22 cellular contexts compared by ENCODE assay signal in genomic region chr1:11216074-11216473, GRCh38. TPM values are rescaled to one million over a fixed set of nuclear protein-coding genes. Genes with fewer than 3 reads are reported as not detected.
"Had no signal": no experiment of that assay in that cellular context is flagged by ENCODE, and none has a peak within 500 bp of the region (broad histone marks: within the 10 kb centered on the region; RNA-seq: fewer than 3 reads in every experiment).

No MANE protein-coding gene starts in this region.

- H3K27ac Mint-ChIP-seq: activated naive CD4-positive, alpha-beta T cell treated with anti-CD3 and anti-CD28 coated beads, Interleukin-2, amount 50 U/mL, for 24 hours; activated T-helper 1 cell treated with anti-CD3 and anti-CD28 coated beads, Interleukin-12 subunit alpha, Interleukin-12 subunit beta, Interleukin-2, Interleukin-4 antibody, amounts not matched to agents 30 ng/mL and 10 ng/mL and 1 ng/mL, durations not matched to agents 14 hours and 24 hours and 36 hours; neural progenitor cell; T-helper 17 cell had no signal

- H3K27me3 ChIP-seq: brain microvascular endothelial cell, colonic mucosa, gastroesophageal sphincter, heart left ventricle, neural progenitor cell, sigmoid colon, tibial artery had no signal

- H2AFZ ChIP-seq: neural progenitor cell had no signal

- H3K4me2 ChIP-seq: neural progenitor cell had no signal

- DNase-seq: activated CD4-positive, alpha-beta T cell treated with anti-CD3 and anti-CD28 coated beads for 4 hours; activated CD4-positive, alpha-beta T cell treated with anti-CD3 and anti-CD28 coated beads, Interleukin-2, amount 50 U/mL, for 48 hours; activated CD4-positive, CD25-positive, alpha-beta regulatory T cell; activated gamma-delta T cell treated with Interleukin-2 at 50 U/mL for 16 hours; aorta; brain microvascular endothelial cell; colonic mucosa; heart left ventricle; left cardiac atrium; lower lobe of right lung; naive thymus-derived CD8-positive, alpha-beta T cell; sigmoid colon; stimulated activated CD4-positive, alpha-beta T cell treated with anti-CD3 and anti-CD28 coated beads, Interleukin-2, amount 100 ng/mL, for 48 hours; stimulated activated naive CD8-positive, alpha-beta T cell treated with anti-CD3 and anti-CD28 coated beads, Interleukin-15, Interleukin-2, amounts not matched to agents 100 U/mL and 50 U/mL, for 24 hours; T-helper 17 cell; tibial artery had no signal

- H3K9me3 Mint-ChIP-seq: activated naive CD4-positive, alpha-beta T cell treated with anti-CD3 and anti-CD28 coated beads, Interleukin-2, amount 50 U/mL, for 24 hours; activated T-helper 1 cell treated with anti-CD3 and anti-CD28 coated beads, Interleukin-12 subunit alpha, Interleukin-12 subunit beta, Interleukin-2, Interleukin-4 antibody, amounts not matched to agents 30 ng/mL and 10 ng/mL and 1 ng/mL, durations not matched to agents 14 hours and 24 hours and 36 hours; central memory CD8-positive, alpha-beta T cell; naive thymus-derived CD8-positive, alpha-beta T cell; neural progenitor cell had no signal

- H3K4me3 Mint-ChIP-seq: activated naive CD4-positive, alpha-beta T cell treated with anti-CD3 and anti-CD28 coated beads, Interleukin-2, amount 50 U/mL, for 24 hours; activated T-helper 1 cell treated with anti-CD3 and anti-CD28 coated beads, Interleukin-12 subunit alpha, Interleukin-12 subunit beta, Interleukin-2, Interleukin-4 antibody, amounts not matched to agents 30 ng/mL and 10 ng/mL and 1 ng/mL, durations not matched to agents 14 hours and 24 hours and 36 hours; central memory CD8-positive, alpha-beta T cell; naive thymus-derived CD8-positive, alpha-beta T cell; neural progenitor cell; T-helper 17 cell had no signal

- H3K4me3 ChIP-seq: colonic mucosa, gastroesophageal sphincter, heart left ventricle, lower lobe of right lung, neural progenitor cell, sigmoid colon, tibial artery had no signal

- H3K4me1 Mint-ChIP-seq: activated naive CD4-positive, alpha-beta T cell treated with anti-CD3 and anti-CD28 coated beads, Interleukin-2, amount 50 U/mL, for 24 hours; central memory CD8-positive, alpha-beta T cell; neural progenitor cell had no signal

- H3K4me1 ChIP-seq: colonic mucosa, gastroesophageal sphincter, lower lobe of right lung, neural progenitor cell, sigmoid colon, tibial artery had no signal

- H3K27me3 Mint-ChIP-seq: activated naive CD4-positive, alpha-beta T cell treated with anti-CD3 and anti-CD28 coated beads, Interleukin-2, amount 50 U/mL, for 24 hours; central memory CD8-positive, alpha-beta T cell; naive thymus-derived CD8-positive, alpha-beta T cell; T-helper 17 cell had no signal

- H3K27ac ChIP-seq: brain microvascular endothelial cell, colonic mucosa, epithelial cell of prostate, gastroesophageal sphincter, heart left ventricle, lower lobe of right lung, neural progenitor cell, sigmoid colon, tibial artery had no signal

- H3K9me3 ChIP-seq: colonic mucosa, gastroesophageal sphincter, heart left ventricle, lower lobe of right lung, sigmoid colon, tibial artery had no signal

RNA-seq across cellular contexts. Expression of gene ANGPTL7, which starts 26.9 kb away (rescaled TPM):
- total RNA-seq: activated T-helper 1 cell treated with anti-CD3 and anti-CD28 coated beads, Interleukin-12 subunit alpha, Interleukin-12 subunit beta, Interleukin-2, Interleukin-4 antibody, amounts not matched to agents 30 ng/mL and 10 ng/mL and 1 ng/mL, durations not matched to agents 14 hours and 24 hours and 36 hours; naive thymus-derived CD8-positive, alpha-beta T cell; T-helper 17 cell had no signal
- polyA plus RNA-seq: naive thymus-derived CD8-positive, alpha-beta T cell had no signal
